Comparison of ENCODE assay signal across 18 cellular contexts in the genomic region with DNA sequence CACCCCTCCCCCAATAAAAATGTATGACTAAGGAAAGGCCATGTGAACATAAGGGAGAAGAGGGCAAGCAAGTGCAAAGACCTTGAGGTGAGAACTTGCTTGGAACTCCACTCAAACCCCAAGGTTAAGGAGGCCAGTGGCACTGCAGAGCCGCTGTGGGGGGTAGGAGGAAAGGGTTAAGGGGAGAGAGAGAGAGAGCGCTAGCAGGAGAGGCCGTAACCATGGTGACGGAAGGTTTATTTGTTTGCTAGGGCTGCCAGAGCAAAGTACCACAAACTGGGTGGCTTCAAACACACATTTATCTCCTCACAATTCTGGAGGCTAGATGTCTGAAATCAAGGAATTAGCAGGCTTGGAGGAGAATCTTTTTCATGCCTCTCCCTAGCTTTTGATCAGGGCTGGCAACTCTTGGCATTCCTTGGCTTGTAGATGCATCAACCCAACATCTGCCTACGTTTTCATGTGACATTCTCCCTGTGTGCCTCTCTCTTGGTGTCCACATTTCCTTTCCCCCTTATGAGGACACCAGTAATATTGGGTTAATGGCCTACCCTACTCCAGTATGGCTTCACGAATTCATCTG. TPM values are rescaled to one million over a fixed set of nuclear protein-coding genes. Genes with fewer than 3 reads are reported as not detected.
DNase-seq lines count a peak whose midpoint lies in the region; ATAC-seq, FAIRE-seq and TF ChIP-seq lines count a peak whose summit lies in the region.
"Had no signal": no experiment of that assay in that cellular context is flagged by ENCODE, and none has a peak within 500 bp of the region (broad histone marks: within the 10 kb centered on the region; RNA-seq: fewer than 3 reads in every experiment).

No MANE protein-coding gene starts in this region.

- H3K9me3 Mint-ChIP-seq in astrocyte (ENCODE audit: unreplicated experiment) (no peaks in the 10 kb centered on the region), type B pancreatic cell (no peaks in the 10 kb centered on the region)
- H3K9me3 Mint-ChIP-seq: effector memory CD8-positive, alpha-beta T cell; immature natural killer cell; stimulated activated memory B cell treated with anti-CD40 and anti-IgM and Interleukin-4, amounts not matched to agents 10 μg/mL and 1 μg/mL and 100 μg/mL, for 72 hours had no signal

- H3K27me3 ChIP-seq in astrocyte (ENCODE audit: insufficient read depth, low read length): peaks cover 8% of the 10 kb centered on the region
- H3K27me3 ChIP-seq in HepG2 (ENCODE audit: control insufficient read depth in 1 of 2, insufficient read depth in 2 of 2, low read length in 2 of 2): no peaks in the 10 kb centered on the region; a peak in 1 of 5 replicates
- H3K27me3 ChIP-seq in heart left ventricle: peaks cover 0 to 16% (median 0%) of the 10 kb centered on the region in 9 donors
- H3K27me3 ChIP-seq: cardiac muscle cell had no signal

- intact Hi-C loops in HepG2 (cut with micrococcal nuclease; ENCODE audit: unreplicated experiment): no loop called here
- intact Hi-C loops in heart left ventricle (cut with DNase I): no loop called here

- H4K20me1 ChIP-seq in astrocyte (ENCODE audit: insufficient read depth, low read length) (no peaks in the 10 kb centered on the region), HepG2 (ENCODE audit: insufficient read depth, low read length) (no peaks in the 10 kb centered on the region)

- H3K4me2 ChIP-seq in astrocyte (ENCODE audit: low read length) (no peak overlapping the region), HepG2 (ENCODE audit: low read depth, low read length) (peak overlapping the region; percentile 82)

- TF ChIP-seq EP300 in HepG2 (IDR thresholded peaks at IDR 0.05; ENCODE audit: low read depth in 2 of 2, low read length in 2 of 2): peak in 1 of 2 experiments; percentile 34; a peak in 1 of 4 replicates
- no peak for TF ChIP-seq EP300 in HepG2 (CRISPR knock-in tag; IDR thresholded peaks at IDR 0.05; ENCODE audit: borderline replicate concordance)

- H3K36me3 Mint-ChIP-seq in astrocyte (ENCODE audit: low read depth, unreplicated experiment) (no peaks in the 10 kb centered on the region), type B pancreatic cell (no peaks in the 10 kb centered on the region)
- H3K36me3 Mint-ChIP-seq: immature natural killer cell; stimulated activated memory B cell treated with anti-CD40 and anti-IgM and Interleukin-4, amounts not matched to agents 10 μg/mL and 1 μg/mL and 100 μg/mL, for 72 hours had no signal

- H3K4me1 ChIP-seq in astrocyte (ENCODE audit: insufficient read depth, low read length) (peaks cover 8% of the 10 kb centered on the region), HepG2 (ENCODE audit: insufficient read depth, low read length) (peaks cover 58% of the 10 kb centered on the region), heart left ventricle (peaks cover 0 to 11% (median 0%) of the 10 kb centered on the region in 12 donors)

- H3K9ac ChIP-seq in astrocyte (ENCODE audit: low read length): no peak overlapping the region
- peak overlapping the region; percentile 66 for H3K9ac ChIP-seq in HepG2 (ENCODE audit: insufficient read depth, low read depth, low read length)

- TF ChIP-seq POLR2A in HepG2 (IDR thresholded peaks at IDR 0.05; ENCODE audit: insufficient read depth in 1 of 2, low read depth in 2 of 2, low read length in 2 of 2) (peak in 1 of 2 experiments; percentile 56; a peak in 1 of 4 replicates), heart left ventricle (IDR thresholded peaks at IDR 0.05) (no peak)

- POLR2A ChIA-PET in HepG2 (lab: Yijun Ruan, JAX): no interaction called here

- H3K4me3 Mint-ChIP-seq in astrocyte (ENCODE audit: unreplicated experiment) (peak overlapping the region; percentile 51), type B pancreatic cell (no peak overlapping the region)
- H3K4me3 Mint-ChIP-seq: activated CD4-positive, alpha-beta T cell treated with anti-CD3 and anti-CD28 coated beads for 36 hours; activated naive CD8-positive, alpha-beta T cell; effector memory CD8-positive, alpha-beta T cell; immature natural killer cell; stimulated activated memory B cell treated with anti-CD40 and anti-IgM and Interleukin-4, amounts not matched to agents 10 μg/mL and 1 μg/mL and 100 μg/mL, for 72 hours had no signal

- TF ChIP-seq CTCF in astrocyte (IDR thresholded peaks at IDR 0.05; ENCODE audit: insufficient read depth, low read depth, low read length) (no peak), HepG2 (CRISPR knock-in tag; IDR thresholded peaks at IDR 0.05) (no peak; the same call in 1 of the 2 replicates), heart left ventricle (IDR thresholded peaks at IDR 0.05) (no peak), type B pancreatic cell (conservative IDR thresholded peaks at IDR 0.05) (no peak)

- H3K27me3 Mint-ChIP-seq in astrocyte (ENCODE audit: low read depth, unreplicated experiment) (peaks cover 14% of the 10 kb centered on the region), type B pancreatic cell (peaks cover under 1% of the 10 kb centered on the region)

- ATAC-seq in HepG2: peak; percentile 85
- no peak for ATAC-seq in GM21528 (IDR thresholded peaks at IDR 0.05; ENCODE audit: low FRiP score, unreplicated experiment)
- ATAC-seq in HG02870 (IDR thresholded peaks at IDR 0.05; ENCODE audit: unreplicated experiment): no peak
- no peak for ATAC-seq in heart left ventricle
- ATAC-seq: activated CD4-positive, alpha-beta T cell treated with anti-CD3 and anti-CD28 coated beads for 36 hours; effector memory CD8-positive, alpha-beta T cell; stimulated activated memory B cell treated with anti-CD40 and anti-IgM and Interleukin-4, amounts not matched to agents 10 μg/mL and 1 μg/mL and 100 μg/mL, for 72 hours had no signal

- peak overlapping the region; percentile 34 for H3K27ac Mint-ChIP-seq in astrocyte (ENCODE audit: unreplicated experiment)
- no peak overlapping the region for H3K27ac Mint-ChIP-seq in type B pancreatic cell
- H3K27ac Mint-ChIP-seq: activated CD4-positive, alpha-beta T cell treated with anti-CD3 and anti-CD28 coated beads for 36 hours; activated naive CD8-positive, alpha-beta T cell; effector memory CD8-positive, alpha-beta T cell; IgD-negative memory B cell; immature natural killer cell; stimulated activated memory B cell treated with anti-CD40 and anti-IgM and Interleukin-4, amounts not matched to agents 10 μg/mL and 1 μg/mL and 100 μg/mL, for 72 hours had no signal

- H3K9me3 ChIP-seq in astrocyte (ENCODE audit: insufficient read depth, low read depth, low read length) (peaks cover 2% of the 10 kb centered on the region), HepG2 (ENCODE audit: low read length) (no peaks in the 10 kb centered on the region), heart left ventricle (no peaks in the 10 kb centered on the region)

- H3K4me1 Mint-ChIP-seq in astrocyte (ENCODE audit: low read depth, unreplicated experiment) (peaks cover 10% of the 10 kb centered on the region), type B pancreatic cell (ENCODE audit: unreplicated experiment) (peaks cover 40% of the 10 kb centered on the region)
- H3K4me1 Mint-ChIP-seq: IgD-negative memory B cell; immature natural killer cell; stimulated activated memory B cell treated with anti-CD40 and anti-IgM and Interleukin-4, amounts not matched to agents 10 μg/mL and 1 μg/mL and 100 μg/mL, for 72 hours had no signal

- H3K4me3 ChIP-seq in astrocyte (ENCODE audit: insufficient read depth, low read depth, low read length) (no peak overlapping the region), HepG2 (replicated peaks in 1 of 3; ENCODE audit: insufficient read depth in 1 of 3, low read depth in 2 of 3, low read length in 3 of 3) (peak overlapping the region in 1 of 3 experiments; percentile 38; a peak in 1 of 6 replicates), heart left ventricle (no peak overlapping the region)
- H3K4me3 ChIP-seq: cardiac muscle cell had no signal

- DNase-seq in DMS53 (lab: John Stamatoyannopoulos, UW) (peak; percentile 94), M059J (ENCODE audit: low read depth) (peak; percentile 25), astrocyte (ENCODE audit: low read depth) (no peak), HepG2 (ENCODE audit: low spot score) (peak; percentile 91), heart left ventricle (no peak), type B pancreatic cell (ENCODE audit: extremely low spot score, unreplicated experiment) (no peak)
- DNase-seq: activated CD4-positive, alpha-beta T cell treated with anti-CD3 and anti-CD28 coated beads for 36 hours; effector memory CD8-positive, alpha-beta T cell; immature natural killer cell; NCI-H1105 treated with DMSO at 0.1 percent for 48 hours; nucleus accumbens; trophoblast cell had no signal

- in situ Hi-C loops in HepG2 (cut with HindIII; ENCODE audit: extremely low pct_ligation_motif_present, low pct_unique_long_range_greater_than_20kb): no loop called here

- H3K36me3 ChIP-seq in astrocyte (ENCODE audit: insufficient read depth, low read length) (no peaks in the 10 kb centered on the region), HepG2 (replicated peaks in 1 of 2; ENCODE audit: control insufficient read depth in 1 of 2, insufficient read depth in 2 of 2, low read length in 2 of 2) (no peaks in the 10 kb centered on the region), heart left ventricle (no peaks in the 10 kb centered on the region)
- H3K36me3 ChIP-seq: cardiac muscle cell had no signal

- no peak overlapping the region for H2AFZ ChIP-seq in astrocyte (ENCODE audit: low read depth, low read length)
- H2AFZ ChIP-seq in HepG2 (ENCODE audit: low read length): no peak overlapping the region

- H3K79me2 ChIP-seq in astrocyte (ENCODE audit: insufficient read depth, low read length) (no peaks in the 10 kb centered on the region), HepG2 (ENCODE audit: insufficient read depth, low read length) (no peaks in the 10 kb centered on the region)

- TF ChIP-seq RAD21 in HepG2 (CRISPR knock-in tag; IDR thresholded peaks at IDR 0.05): no peak

- CTCF ChIA-PET in HepG2 (lab: Yijun Ruan, JAX; ENCODE audit: low intra/inter-chr PET ratio, low total read pairs): no interaction called here

- H3K27ac ChIP-seq in astrocyte (ENCODE audit: low read depth, low read length): no peak overlapping the region
- peak overlapping the region; percentile 88 for H3K27ac ChIP-seq in HepG2 (ENCODE audit: extremely low read length, insufficient read depth, low read length)
- H3K27ac ChIP-seq in heart left ventricle: no peak overlapping the region
- H3K27ac ChIP-seq: cardiac muscle cell had no signal

- under 1% methylated on average over 6 of the region's 6 CpGs for WGBS in HepG2 (ENCODE audit: low lambda C conversion rate)
- WGBS in heart left ventricle, 4 donors: 64 to 67% (median 65%) methylated on average over 6 of the region's 6 CpGs

- FAIRE-seq in astrocyte (lab: Jason Lieb, UNC) (no peak), HepG2 (lab: Jason Lieb, UNC) (peak; percentile 87)

- no TSS peak for BruUV-seq in HepG2 (replicated peaks; lab: Mats Ljungman, UMichigan)

RNA-seq across cellular contexts. Expression of a gene that starts 35.2 kb away (rescaled TPM):
- 50.7 and 54.1 TPM in 2 replicates for total RNA-seq in M059J (2014; rRNA removed; shearing (Covaris generic))
- total RNA-seq in astrocyte: 19.4 and 22.3 TPM in 2 replicates
- 30.2 and 36.3 TPM in 2 replicates for total RNA-seq in HepG2 (2016; rRNA removed; fragmentation: Illumina TruSeq; extraction: Trizol)
- 49.4 and 69.7 TPM in 2 replicates for total RNA-seq in HepG2 (2016; cell fraction: cytosol; rRNA removed; fragmentation: Illumina TruSeq; extraction: Trizol; ENCODE audit: low read depth)
- 29.7 and 32.4 TPM in 2 replicates for total RNA-seq in HepG2 (2016; cell fraction: insoluble cytoplasmic fraction; rRNA removed; fragmentation: Illumina TruSeq; extraction: Trizol)
- total RNA-seq in HepG2 (2016; cell fraction: membrane; rRNA removed; fragmentation: Illumina TruSeq; extraction: Trizol): 58.5 and 74.9 TPM in 2 replicates
- total RNA-seq in HepG2 (2016; cell fraction: nucleus; rRNA removed; fragmentation: Illumina TruSeq; extraction: Trizol): 13.3 and 17.3 TPM in 2 replicates
- 18.0 and 26.3 TPM in 2 replicates for polyA plus RNA-seq in HepG2 (2011; rRNA removed)
- polyA plus RNA-seq in HepG2 (2011; cell fraction: cytosol; rRNA removed): 17.6 and 20.7 TPM in 2 replicates
- polyA plus RNA-seq in HepG2 (2011; cell fraction: nucleus; rRNA removed): 3.5 and 5.8 TPM in 2 replicates
- 31.8 and 34.3 TPM in 2 replicates for polyA plus RNA-seq in HepG2 (2012)
- polyA plus RNA-seq in HepG2 (2016; cell fraction: cytosol; fragmentation: Illumina TruSeq; extraction: Trizol; ENCODE audit: low read depth): 50.8 and 84.6 TPM in 2 replicates
- 32.2 and 38.8 TPM in 2 replicates for polyA plus RNA-seq in HepG2 (2016; cell fraction: insoluble cytoplasmic fraction; fragmentation: Illumina TruSeq; extraction: Trizol; ENCODE audit: low read depth)
- 51.2 and 73.4 TPM in 2 replicates for polyA plus RNA-seq in HepG2 (2016; cell fraction: membrane; fragmentation: Illumina TruSeq; extraction: Trizol; ENCODE audit: low read depth)
- 24.1 and 28.3 TPM in 2 replicates for polyA plus RNA-seq in HepG2 (2016; cell fraction: nucleus; fragmentation: Illumina TruSeq; extraction: Trizol; ENCODE audit: insufficient read depth, low read depth)
- polyA minus RNA-seq in HepG2 (2011; rRNA and poly(A)+ RNA removed; ENCODE audit: low replicate concordance): 2.2 and 3.3 TPM in 2 replicates
- polyA minus RNA-seq in HepG2 (2011; cell fraction: cytosol; rRNA and poly(A)+ RNA removed): 5.4 TPM in 2 replicates
- 2.6 and 4.0 TPM in 2 replicates for polyA minus RNA-seq in HepG2 (2011; cell fraction: nucleus; rRNA and poly(A)+ RNA removed)
- 10 to 100 TPM; 27.4 to 50.8 (median 37.2) TPM for total RNA-seq in heart left ventricle
- polyA plus RNA-seq in heart left ventricle: 10 to 100 TPM; 40.3 to 42.3 TPM
- 25.3 and 28.0 TPM in 2 replicates for total RNA-seq in type B pancreatic cell (ENCODE audit: low replicate concordance)

Comparison
In these comparisons a context has a peak if more than half of its experiments do, and no peak if none do; other contexts are left out.
1. DNase-seq: peak in DMS53 (single experiment), M059J (single experiment) and HepG2 (single experiment); none in astrocyte (single experiment), heart left ventricle (0 of 5) and type B pancreatic cell (single experiment).